ENCODE assay signal across 31 cellular contexts in genomic region chr11:100759106-100759505, GRCh38.
"Had no signal": no experiment of that assay in that cellular context is flagged by ENCODE, and none has a peak within 500 bp of the region (broad histone marks: within the 10 kb centered on the region; RNA-seq: fewer than 3 reads in every experiment).

No MANE protein-coding gene starts in this region.

- H3K36me3 ChIP-seq: ascending aorta, heart right ventricle, left ventricle myocardium inferior, pancreas, thyroid gland, upper lobe of right lung had no signal

- H3K9me3 ChIP-seq: ascending aorta, heart right ventricle, left ventricle myocardium inferior, pancreas, psoas muscle, thyroid gland, upper lobe of right lung had no signal

- H3K4me1 Mint-ChIP-seq: activated naive CD4-positive, alpha-beta T cell treated with anti-CD3 and anti-CD28 coated beads, Interleukin-2, amount 10 ng/mL, durations not matched to agents 7 days and 5 days; activated naive CD8-positive, alpha-beta T cell treated with anti-CD3 and anti-CD28 coated beads, Interleukin-2, amount 10 ng/mL, durations not matched to agents 7 days and 5 days; nephron progenitor cell; stimulated activated naive CD8-positive, alpha-beta T cell treated with anti-CD3 and anti-CD28 coated beads, Interleukin-15, amount 100 ng/mL, for 72 hours had no signal

- H3K36me3 Mint-ChIP-seq: activated naive CD4-positive, alpha-beta T cell treated with anti-CD3 and anti-CD28 coated beads, Interleukin-2, amount 10 ng/mL, durations not matched to agents 7 days and 5 days; activated naive CD8-positive, alpha-beta T cell treated with anti-CD3 and anti-CD28 coated beads, Interleukin-2, amount 10 ng/mL, durations not matched to agents 7 days and 5 days; brain; naive B cell; stimulated activated memory B cell treated with anti-CD40 and anti-IgM and Interleukin-4, amounts not matched to agents 10 μg/mL and 1 μg/mL and 100 μg/mL, for 72 hours had no signal

- H3K4me2 ChIP-seq: smooth muscle cell had no signal

- H3K4me3 ChIP-seq: ascending aorta, heart right ventricle, left ventricle myocardium inferior, lung, pancreas, psoas muscle, smooth muscle cell, thyroid gland, upper lobe of right lung had no signal

- H3K4me3 Mint-ChIP-seq: activated naive CD4-positive, alpha-beta T cell treated with anti-CD3 and anti-CD28 coated beads, Interleukin-2, amount 10 ng/mL, durations not matched to agents 7 days and 5 days; activated naive CD8-positive, alpha-beta T cell treated with anti-CD3 and anti-CD28 coated beads, Interleukin-2, amount 10 ng/mL, durations not matched to agents 7 days and 5 days; activated T-helper 1 cell treated with anti-CD3 and anti-CD28 coated beads, Interleukin-12 subunit alpha, Interleukin-12 subunit beta, Interleukin-2, Interleukin-4 antibody, amounts not matched to agents 30 ng/mL and 10 ng/mL and 1 ng/mL, durations not matched to agents 14 hours and 24 hours and 36 hours; brain; naive B cell; nephron progenitor cell; stimulated activated memory B cell treated with anti-CD40 and anti-IgM and Interleukin-4, amounts not matched to agents 10 μg/mL and 1 μg/mL and 100 μg/mL, for 72 hours; stimulated activated naive CD8-positive, alpha-beta T cell treated with anti-CD3 and anti-CD28 coated beads, Interleukin-15, amount 100 ng/mL, for 72 hours; T-helper 1 cell treated with Interleukin-12 subunit alpha and Interleukin-12 subunit beta and Interleukin-4 antibody, amounts not matched to agents 30 μg/mL and 1 μg/mL, for 36 hours had no signal

- H3K9me3 Mint-ChIP-seq: activated naive CD4-positive, alpha-beta T cell treated with anti-CD3 and anti-CD28 coated beads, Interleukin-2, amount 10 ng/mL, durations not matched to agents 7 days and 5 days; activated naive CD8-positive, alpha-beta T cell treated with anti-CD3 and anti-CD28 coated beads, Interleukin-2, amount 10 ng/mL, durations not matched to agents 7 days and 5 days; activated T-helper 1 cell treated with anti-CD3 and anti-CD28 coated beads, Interleukin-12 subunit alpha, Interleukin-12 subunit beta, Interleukin-2, Interleukin-4 antibody, amounts not matched to agents 30 ng/mL and 10 ng/mL and 1 ng/mL, durations not matched to agents 14 hours and 24 hours and 36 hours; brain; naive B cell; nephron progenitor cell; stimulated activated memory B cell treated with anti-CD40 and anti-IgM and Interleukin-4, amounts not matched to agents 10 μg/mL and 1 μg/mL and 100 μg/mL, for 72 hours; stimulated activated naive CD8-positive, alpha-beta T cell treated with anti-CD3 and anti-CD28 coated beads, Interleukin-15, amount 100 ng/mL, for 72 hours; T-helper 1 cell treated with Interleukin-12 subunit alpha and Interleukin-12 subunit beta and Interleukin-4 antibody, amounts not matched to agents 30 μg/mL and 1 μg/mL, for 36 hours had no signal

- H3K27me3 Mint-ChIP-seq: activated naive CD4-positive, alpha-beta T cell treated with anti-CD3 and anti-CD28 coated beads, Interleukin-2, amount 10 ng/mL, durations not matched to agents 7 days and 5 days; activated naive CD8-positive, alpha-beta T cell treated with anti-CD3 and anti-CD28 coated beads, Interleukin-2, amount 10 ng/mL, durations not matched to agents 7 days and 5 days; brain; naive B cell; stimulated activated memory B cell treated with anti-CD40 and anti-IgM and Interleukin-4, amounts not matched to agents 10 μg/mL and 1 μg/mL and 100 μg/mL, for 72 hours; stimulated activated naive CD8-positive, alpha-beta T cell treated with anti-CD3 and anti-CD28 coated beads, Interleukin-15, amount 100 ng/mL, for 72 hours had no signal

- ATAC-seq: activated CD4-positive, CD25-positive, alpha-beta regulatory T cell treated with anti-CD3 and anti-CD28 coated beads, Interleukin-2, amount 50 U/mL, for 24 hours; esophagus mucosa; heart right ventricle; pancreas; psoas muscle; stimulated activated memory B cell treated with anti-CD40 and anti-IgM and Interleukin-4, amounts not matched to agents 10 μg/mL and 1 μg/mL and 100 μg/mL, for 72 hours; stimulated activated naive CD8-positive, alpha-beta T cell treated with anti-CD3 and anti-CD28 coated beads, Interleukin-15, amount 100 ng/mL, for 72 hours; upper lobe of right lung had no signal

- FAIRE-seq: pancreas, TTC549 had no signal

- H3K27me3 ChIP-seq: ascending aorta, heart right ventricle, pancreas, thyroid gland, upper lobe of right lung had no signal

- H3K27ac Mint-ChIP-seq: activated naive CD4-positive, alpha-beta T cell treated with anti-CD3 and anti-CD28 coated beads, Interleukin-2, amount 10 ng/mL, durations not matched to agents 7 days and 5 days; activated naive CD8-positive, alpha-beta T cell treated with anti-CD3 and anti-CD28 coated beads, Interleukin-2, amount 10 ng/mL, durations not matched to agents 7 days and 5 days; activated T-helper 1 cell treated with anti-CD3 and anti-CD28 coated beads, Interleukin-12 subunit alpha, Interleukin-12 subunit beta, Interleukin-2, Interleukin-4 antibody, amounts not matched to agents 30 ng/mL and 10 ng/mL and 1 ng/mL, durations not matched to agents 14 hours and 24 hours and 36 hours; nephron progenitor cell; stimulated activated memory B cell treated with anti-CD40 and anti-IgM and Interleukin-4, amounts not matched to agents 10 μg/mL and 1 μg/mL and 100 μg/mL, for 72 hours; stimulated activated naive CD8-positive, alpha-beta T cell treated with anti-CD3 and anti-CD28 coated beads, Interleukin-15, amount 100 ng/mL, for 72 hours; T-helper 1 cell treated with Interleukin-12 subunit alpha and Interleukin-12 subunit beta and Interleukin-4 antibody, amounts not matched to agents 30 μg/mL and 1 μg/mL, for 36 hours had no signal

- DNase-seq: activated CD4-positive, alpha-beta T cell treated with anti-CD3 and anti-CD28 coated beads for 48 hours; activated CD4-positive, alpha-beta T cell treated with anti-CD3 and anti-CD28 coated beads, Interleukin-2, amount 50 U/mL, for 48 hours; activated CD8-positive, alpha-beta memory T cell treated with anti-CD3 and anti-CD28 coated beads for 24 hours; activated gamma-delta T cell; activated naive CD4-positive, alpha-beta T cell treated with anti-CD3 and anti-CD28 coated beads, Interleukin-2, amount 10 ng/mL, durations not matched to agents 7 days and 5 days; activated naive CD8-positive, alpha-beta T cell treated with anti-CD3 and anti-CD28 coated beads, Interleukin-2, amount 10 ng/mL, durations not matched to agents 7 days and 5 days; foreskin fibroblast; heart right ventricle; left ventricle myocardium inferior; naive B cell; nephron progenitor cell; pancreas; psoas muscle; stimulated activated CD4-positive, alpha-beta T cell treated with anti-CD3 and anti-CD28 coated beads, Interleukin-1b, Interleukin-23, amount 100 ng/mL, for 48 hours; stimulated activated CD4-positive, alpha-beta T cell treated with anti-CD3 and anti-CD28 coated beads, Interleukin-4, amount 100 ng/mL, for 4 hours; stimulated activated CD8-positive, alpha-beta memory T cell treated with anti-CD3 and anti-CD28 coated beads, Interleukin-4, amount 100 ng/mL, for 48 hours; stimulated activated naive CD8-positive, alpha-beta T cell treated with anti-CD3 and anti-CD28 coated beads, Interleukin-15, amount 100 ng/mL, for 72 hours; T-helper 9 cell; thyroid gland; upper lobe of right lung had no signal

- H3K27ac ChIP-seq: ascending aorta, heart right ventricle, left ventricle myocardium inferior, pancreas, psoas muscle, thyroid gland, upper lobe of right lung, VCaP had no signal

- H3K4me1 ChIP-seq: ascending aorta, pancreas, upper lobe of right lung had no signal
